1 cellular context compared by ENCODE assay signal in genomic region chr1:53837924-53838653, GRCh38.
TF ChIP-seq lines count a peak whose summit lies in the region.

TSS of gene NDC1 (minus strand) at chr1:53838296. CDS start at chr1:53838261, 35 bp downstream.

TF ChIP-seq in HCT116, 20 proteins besides CTCF, POLR2A, EP300 and RAD21 (continued from another document):
- TF ChIP-seq ATF3 (IDR thresholded peaks at IDR 0.05) = no peak
- peak; percentile 88 for TF ChIP-seq SP1 (IDR thresholded peaks at IDR 0.05; ENCODE audit: low read depth)
- TF ChIP-seq TCF7L2 (IDR thresholded peaks at IDR 0.05; ENCODE audit: borderline replicate concordance, extremely low read depth, insufficient read depth, insufficient read length) = peak; percentile 95
- peak; percentile 99 for TF ChIP-seq ELF1 (IDR thresholded peaks at IDR 0.05; ENCODE audit: borderline replicate concordance, low read depth)
- no peak for TF ChIP-seq CEBPB (IDR thresholded peaks at IDR 0.05; ENCODE audit: low read depth)
- TF ChIP-seq POLR2AphosphoS5 (IDR thresholded peaks at IDR 0.05; ENCODE audit: low read depth, low read length) = peak; percentile 39
- no peak for TF ChIP-seq EZH2phosphoT487 (IDR thresholded peaks at IDR 0.05; ENCODE audit: borderline replicate concordance)
- no peak; the same call in 1 of the 2 replicates for TF ChIP-seq SIN3A (IDR thresholded peaks at IDR 0.05; ENCODE audit: low read depth)
